Comparison of ENCODE assay signal across 1 cellular context in genomic region chr10:95476482-95477174, GRCh38.
TF ChIP-seq lines count a peak whose summit lies in the region.

No MANE protein-coding gene starts in this region.

TF ChIP-seq in H1, 55 proteins besides CTCF, POLR2A, EP300 and RAD21 (continued from another document):
- TF ChIP-seq CHD7 (IDR thresholded peaks at IDR 0.05; ENCODE audit: insufficient replicate concordance, low read length), result no peak
TF ChIP-seq in H1: peak in this region for 0.
